ENCODE assay signal across 13 cellular contexts in genomic region chr18:26438980-26439379, GRCh38.
DNase-seq lines count a peak whose midpoint lies in the region; ATAC-seq, FAIRE-seq and TF ChIP-seq lines count a peak whose summit lies in the region.
"Had no signal": no experiment of that assay in that cellular context is flagged by ENCODE, and none has a peak within 500 bp of the region (broad histone marks: within the 10 kb centered on the region; RNA-seq: fewer than 3 reads in every experiment).

No MANE protein-coding gene starts in this region.

- no peak overlapping the region for H2AFZ ChIP-seq in PC-3 (ENCODE audit: low read length)
- H2AFZ ChIP-seq in HepG2 (ENCODE audit: low read length): no peak overlapping the region

- in situ Hi-C loops in HepG2 (cut with HindIII; ENCODE audit: extremely low pct_ligation_motif_present, low pct_unique_long_range_greater_than_20kb): loop anchor here (25.0 kb wide), 1 partner anchor 98 kb away; the partner anchor contains the start of gene KCTD1

- CTCF ChIA-PET in PC-3 (lab: Charles Lee) (no interaction called here), HepG2 (lab: Yijun Ruan, JAX; ENCODE audit: low intra/inter-chr PET ratio, low total read pairs) (no interaction called here)

- no peaks in the 10 kb centered on the region for H3K9me2 ChIP-seq in PC-3 (replicated peaks; ENCODE audit: low read length)

- no peaks in the 10 kb centered on the region for H3K9me3 ChIP-seq in PC-3 (ENCODE audit: low read length)
- H3K9me3 ChIP-seq in HepG2 (ENCODE audit: low read length): no peaks in the 10 kb centered on the region
- H3K9me3 ChIP-seq: uterus had no signal

- TF ChIP-seq RAD21 in HepG2 (CRISPR knock-in tag; IDR thresholded peaks at IDR 0.05): no peak

- TF ChIP-seq EP300 in HepG2 (IDR thresholded peaks at IDR 0.05; ENCODE audit: low read depth in 2 of 2, low read length in 2 of 2) (no peak), HepG2 (CRISPR knock-in tag; IDR thresholded peaks at IDR 0.05; ENCODE audit: borderline replicate concordance) (no peak)

- H3K27ac ChIP-seq in PC-3 (ENCODE audit: low read length) (no peak overlapping the region), HepG2 (ENCODE audit: extremely low read length, insufficient read depth, low read length) (no peak overlapping the region)
- H3K27ac ChIP-seq: HL-60, uterus had no signal

- no peak for DNase-seq in PC-3
- no peak for DNase-seq in NCI-H774 (lab: John Stamatoyannopoulos, UW)
- DNase-seq in HepG2 (ENCODE audit: low spot score): no peak
- DNase-seq in superior temporal gyrus (ENCODE audit: extremely low spot score): no peak
- DNase-seq: activated naive CD4-positive, alpha-beta T cell treated with Interleukin-2 at 50 U/mL for 16 hours; DMS79; T-helper 9 cell; uterus had no signal

- no peaks in the 10 kb centered on the region for H3K79me2 ChIP-seq in PC-3 (ENCODE audit: low read length)
- H3K79me2 ChIP-seq in HepG2 (ENCODE audit: insufficient read depth, low read length): no peaks in the 10 kb centered on the region

- H3K36me3 ChIP-seq in PC-3 (ENCODE audit: low read depth, low read length) (no peaks in the 10 kb centered on the region), HepG2 (replicated peaks in 1 of 2; ENCODE audit: control insufficient read depth in 1 of 2, insufficient read depth in 2 of 2, low read length in 2 of 2) (no peaks in the 10 kb centered on the region)
- H3K36me3 ChIP-seq: uterus had no signal

- no peaks in the 10 kb centered on the region for H3K27me3 ChIP-seq in PC-3 (ENCODE audit: low read length)
- H3K27me3 ChIP-seq in HepG2 (ENCODE audit: control insufficient read depth in 1 of 2, insufficient read depth in 2 of 2, low read length in 2 of 2): peaks cover 0 to 28% of the 10 kb centered on the region in 2 experiments; a peak in 2 of 5 replicates
- H3K27me3 ChIP-seq: uterus had no signal

- H4K20me1 ChIP-seq in PC-3 (ENCODE audit: low read length): no peaks in the 10 kb centered on the region
- no peaks in the 10 kb centered on the region for H4K20me1 ChIP-seq in HepG2 (ENCODE audit: insufficient read depth, low read length)

- peaks cover 20% of the 10 kb centered on the region for H3K4me1 ChIP-seq in PC-3 (ENCODE audit: insufficient read depth, low read length)
- H3K4me1 ChIP-seq in HepG2 (ENCODE audit: insufficient read depth, low read length): peaks cover 9% of the 10 kb centered on the region
- H3K4me1 ChIP-seq: uterus had no signal

- peak; percentile 90 for ATAC-seq in GM19023 (IDR thresholded peaks at IDR 0.05; ENCODE audit: unreplicated experiment)
- ATAC-seq in HG02571 (IDR thresholded peaks at IDR 0.05; ENCODE audit: unreplicated experiment): peak; percentile 96
- ATAC-seq in HG03442 (IDR thresholded peaks at IDR 0.05; ENCODE audit: unreplicated experiment): peak; percentile 100
- peak; percentile 42 for ATAC-seq in esophagus mucosa
- ATAC-seq in PC-3: no peak
- ATAC-seq in HepG2: no peak

- 36% methylated on average over 5 of the region's 5 CpGs for WGBS in HepG2 (ENCODE audit: low lambda C conversion rate)

- no peak for TF ChIP-seq CTCF in PC-3 (conservative IDR thresholded peaks at IDR 0.05; ENCODE audit: low read depth, low read length)
- no peak for TF ChIP-seq CTCF in HepG2 (CRISPR knock-in tag; IDR thresholded peaks at IDR 0.05)

- POLR2A ChIA-PET in PC-3 (lab: Charles Lee; ENCODE audit: unreplicated experiment): interaction anchor here (0.6 kb wide), 1 partner anchor 102 kb away, joined by 3 read pairs; no protein-coding TSS in a partner anchor
- POLR2A ChIA-PET in HepG2 (lab: Yijun Ruan, JAX): no interaction called here

- no peak for TF ChIP-seq POLR2A in HepG2 (IDR thresholded peaks at IDR 0.05; ENCODE audit: insufficient read depth in 1 of 2, low read depth in 2 of 2, low read length in 2 of 2)

- BruUV-seq in PC-3 (replicated peaks; lab: Mats Ljungman, UMichigan) (no TSS peak), HepG2 (replicated peaks; lab: Mats Ljungman, UMichigan) (no TSS peak)

- no peak for FAIRE-seq in HepG2 (lab: Jason Lieb, UNC)

- H3K4me3 ChIP-seq in PC-3 (ENCODE audit: low read length): no peak overlapping the region
- no peak overlapping the region for H3K4me3 ChIP-seq in HepG2 (replicated peaks in 1 of 3; ENCODE audit: insufficient read depth in 1 of 3, low read depth in 2 of 3, low read length in 3 of 3)
- H3K4me3 ChIP-seq: uterus had no signal

- intact Hi-C loops in PC-3 (cut with micrococcal nuclease) (no loop called here), HepG2 (cut with micrococcal nuclease; ENCODE audit: unreplicated experiment) (no loop called here)

- no peak overlapping the region for H3K4me2 ChIP-seq in PC-3 (ENCODE audit: low read length)
- H3K4me2 ChIP-seq in HepG2 (ENCODE audit: low read depth, low read length): no peak overlapping the region

- no peaks in the 10 kb centered on the region for H3F3A ChIP-seq in PC-3 (ENCODE audit: low read length, unreplicated experiment)

- no peak overlapping the region for H3K9ac ChIP-seq in PC-3 (ENCODE audit: low read length)
- H3K9ac ChIP-seq in HepG2 (ENCODE audit: insufficient read depth, low read depth, low read length): no peak overlapping the region

TF ChIP-seq in HepG2, 621 proteins besides CTCF, POLR2A, EP300 and RAD21:
- TF ChIP-seq TRIM22 (IDR thresholded peaks at IDR 0.05): no peak
- no peak for TF ChIP-seq ZNF781 (CRISPR knock-in tag; IDR thresholded peaks at IDR 0.05; ENCODE audit: borderline replicate concordance, not compliant biosample characterization)
- no peak for TF ChIP-seq ZNF318 (CRISPR knock-in tag; IDR thresholded peaks at IDR 0.05)
- TF ChIP-seq ZNF350 (CRISPR knock-in tag; IDR thresholded peaks at IDR 0.05; ENCODE audit: borderline replicate concordance, low read depth): no peak
- no peak for TF ChIP-seq NBN (conservative IDR thresholded peaks at IDR 0.05)
- no peak for TF ChIP-seq ZNF761 (CRISPR knock-in tag; conservative IDR thresholded peaks at IDR 0.05)
- TF ChIP-seq DMAP1 (CRISPR knock-in tag; IDR thresholded peaks at IDR 0.05): no peak
- no peak for TF ChIP-seq NFRKB (IDR thresholded peaks at IDR 0.05)
- TF ChIP-seq SMYD3 (CRISPR knock-in tag; IDR thresholded peaks at IDR 0.05): no peak
- no peak for TF ChIP-seq ARID2 (CRISPR knock-in tag; IDR thresholded peaks at IDR 0.05; ENCODE audit: borderline replicate concordance)

Comparison
In these comparisons a context has a peak if more than half of its experiments do, and no peak if none do; other contexts are left out.
1. ATAC-seq: peak in GM19023 (single experiment), HG02571 (single experiment), HG03442 (single experiment) and esophagus mucosa (single experiment); none in PC-3 (single experiment) and HepG2 (single experiment).